In genomic region chr3:48112108-48112791, GRCh38 we compare ENCODE assay signal across 8 cellular contexts.
DNase-seq lines count a peak whose midpoint lies in the region; ATAC-seq lines count a peak whose summit lies in the region.
"Not testable (repeated sequence)": the region's sequence is repeated elsewhere in the genome, so short reads cannot be mapped to it uniquely, and the experiment has no call there.

No MANE protein-coding gene starts in this region.

- peaks cover 10% of the 10 kb centered on the region for H3K4me1 Mint-ChIP-seq in activated T-cell treated with anti-CD3 and anti-CD28 coated beads, Interleukin-2, amount 50 U/mL, for 4 hours (ENCODE audit: low read depth)

- H3K27me3 Mint-ChIP-seq in activated T-cell treated with anti-CD3 and anti-CD28 coated beads, Interleukin-2, amount 50 U/mL, for 4 hours (ENCODE audit: low read depth) = not testable (repeated sequence)

- H3K9me3 Mint-ChIP-seq in activated T-cell treated with anti-CD3 and anti-CD28 coated beads, Interleukin-2, amount 50 U/mL, for 4 hours = not testable (repeated sequence)

- DNase-seq in SIG-M5 treated with dmso at 0.1 percent for 504 hours (lab: John Stamatoyannopoulos, UW; ENCODE audit: unreplicated experiment) = peak; percentile 51
- not testable (repeated sequence) for DNase-seq in activated T-cell treated with anti-CD3 and anti-CD28 coated beads, Interleukin-2, amount 50 U/mL, for 4 hours
- DNase-seq in hepatic stellate cell (ENCODE audit: low spot score) = peak; percentile 24
- DNase-seq in stimulated activated naive CD4-positive, alpha-beta T cell treated with Interleukin-2 at 50 U/mL for 16 hours (lab: John Stamatoyannopoulos, UW) = peak; percentile 7

- H3K4me3 Mint-ChIP-seq in activated T-cell treated with anti-CD3 and anti-CD28 coated beads, Interleukin-2, amount 50 U/mL, for 4 hours = not testable (repeated sequence)

- H3K36me3 Mint-ChIP-seq in activated T-cell treated with anti-CD3 and anti-CD28 coated beads, Interleukin-2, amount 50 U/mL, for 4 hours (ENCODE audit: insufficient read depth) = not testable (repeated sequence)

- peak; percentile 81 for ATAC-seq in GM18499 (IDR thresholded peaks at IDR 0.05; ENCODE audit: insufficient read depth, unreplicated experiment)
- peak; percentile 92 for ATAC-seq in GM19467 (IDR thresholded peaks at IDR 0.05; ENCODE audit: unreplicated experiment)
- ATAC-seq in HG02852 (IDR thresholded peaks at IDR 0.05; ENCODE audit: unreplicated experiment) = peak; percentile 95
- ATAC-seq in HG03521 (IDR thresholded peaks at IDR 0.05; ENCODE audit: unreplicated experiment) = peak; percentile 89
- peak; percentile 85 to 90 for ATAC-seq in activated T-cell treated with anti-CD3 and anti-CD28 coated beads, Interleukin-2, amount 50 U/mL, for 4 hours
